8 cellular contexts compared by ENCODE assay signal in genomic region chr4:26857278-26858034, GRCh38. TPM values are rescaled to one million over a fixed set of nuclear protein-coding genes. Genes with fewer than 3 reads are reported as not detected.
DNase-seq lines count a peak whose midpoint lies in the region; ATAC-seq, FAIRE-seq and TF ChIP-seq lines count a peak whose summit lies in the region.

No MANE protein-coding gene starts in this region.

- no peak for TF ChIP-seq CTCF in AG10803 (conservative IDR thresholded peaks at IDR 0.05; ENCODE audit: low read length)
- no peak for TF ChIP-seq CTCF in kidney (IDR thresholded peaks at IDR 0.05; ENCODE audit: borderline replicate concordance, extremely low read depth, insufficient read depth)

- H3K9me3 ChIP-seq in kidney (ENCODE audit: control insufficient read depth in 1 of 2, low read length in 2 of 2), result no peaks in the 10 kb centered on the region

- DNase-seq in AG10803 (ENCODE audit: low read depth), result peak; percentile 79
- peak; percentile 72 for DNase-seq in NCI-H226
- peak; percentile 91 for DNase-seq in central memory CD8-positive, alpha-beta T cell (ENCODE audit: low spot score in 2 of 2)
- DNase-seq in kidney, result peak; percentile 97
- peak; percentile 83 to 90 (median 87) for DNase-seq in stimulated activated CD4-positive, alpha-beta T cell treated with anti-CD3 and anti-CD28 coated beads, Interleukin-12 subunit alpha, Interleukin-12 subunit beta, amount 100 ng/mL, for 48 hours (ENCODE audit: low read depth in 2 of 3, low spot score in 1 of 3)

- H3K4me3 ChIP-seq in AG10803 (ENCODE audit: low read length), result peak overlapping the region; percentile 81
- H3K4me3 ChIP-seq in kidney (ENCODE audit: low read length in 2 of 2), result peak overlapping the region; percentile 74 to 92

- intact Hi-C loops in kidney (cut with DNase I), result no loop called here

- no peaks in the 10 kb centered on the region for H3K9me3 Mint-ChIP-seq in central memory CD8-positive, alpha-beta T cell

- H3K27ac ChIP-seq in kidney (ENCODE audit: low read depth in 2 of 2, low read length in 2 of 2), result peak overlapping the region; percentile 84

- no peaks in the 10 kb centered on the region for H3K27me3 Mint-ChIP-seq in central memory CD8-positive, alpha-beta T cell

- no peaks in the 10 kb centered on the region for H3K36me3 ChIP-seq in kidney (ENCODE audit: control insufficient read depth in 1 of 2, insufficient read depth in 2 of 2, low read length in 2 of 2)

- peak overlapping the region; percentile 93 for H3K4me3 Mint-ChIP-seq in central memory CD8-positive, alpha-beta T cell

- no peak for FAIRE-seq in kidney (lab: Jason Lieb, UNC)

- ATAC-seq in GM19023 (IDR thresholded peaks at IDR 0.05; ENCODE audit: unreplicated experiment), result peak; percentile 55
- peak; percentile 42 for ATAC-seq in HG03159 (IDR thresholded peaks at IDR 0.05; ENCODE audit: unreplicated experiment)
- peak; percentile 54 to 60 for ATAC-seq in activated CD4-positive, CD25-positive, alpha-beta regulatory T cell treated with anti-CD3 and anti-CD28 coated beads, Interleukin-2, amount 50 U/mL, for 24 hours
- ATAC-seq in central memory CD8-positive, alpha-beta T cell (replicated peaks; ENCODE audit: extremely low read depth, poor library complexity, severe bottlenecking), result peak; percentile 57

- peak overlapping the region; percentile 98 for H3K27ac Mint-ChIP-seq in central memory CD8-positive, alpha-beta T cell (ENCODE audit: low read depth)

- peaks cover 8 to 17% of the 10 kb centered on the region in 2 donors for H3K4me1 ChIP-seq in kidney (ENCODE audit: control insufficient read depth in 1 of 2, insufficient read depth in 1 of 2, low read depth in 1 of 2, low read length in 2 of 2)

- peak overlapping the region; percentile 88 to 92 for H3K9ac ChIP-seq in kidney (ENCODE audit: low read length in 2 of 2)

- peaks cover 43% of the 10 kb centered on the region for H3K4me1 Mint-ChIP-seq in central memory CD8-positive, alpha-beta T cell

- peaks cover 14% of the 10 kb centered on the region for H3K36me3 Mint-ChIP-seq in central memory CD8-positive, alpha-beta T cell (ENCODE audit: insufficient read depth)

RNA-seq across cellular contexts. Expression of gene STIM2, which starts 3.2 kb away (rescaled TPM):
- 38.9 TPM for total RNA-seq in kidney
- 27.8 TPM for polyA plus RNA-seq in kidney (ENCODE audit: insufficient read depth, low read depth, low replicate concordance)

Comparison
In these comparisons a context has a peak if more than half of its experiments do, and no peak if none do; other contexts are left out.
1. Peak in every context shown above with its lines: DNase-seq, ATAC-seq, H3K4me3 ChIP-seq and H3K27ac ChIP-seq.